13 cellular contexts compared by ENCODE assay signal in genomic region chr14:50343424-50343823, GRCh38. TPM values are rescaled to one million over a fixed set of nuclear protein-coding genes. Genes with fewer than 3 reads are reported as not detected.
DNase-seq lines count a peak whose midpoint lies in the region; ATAC-seq and TF ChIP-seq lines count a peak whose summit lies in the region.
"Had no signal": no experiment of that assay in that cellular context is flagged by ENCODE, and none has a peak within 500 bp of the region (broad histone marks: within the 10 kb centered on the region; RNA-seq: fewer than 3 reads in every experiment).

No MANE protein-coding gene starts in this region.

- no peaks in the 10 kb centered on the region for H4K20me1 ChIP-seq in Loucy (ENCODE audit: insufficient read depth, low read length, poor library complexity, severe bottlenecking)

- H3K27me3 Mint-ChIP-seq in CD4-positive, alpha-beta T cell, result no peaks in the 10 kb centered on the region
- no peaks in the 10 kb centered on the region for H3K27me3 Mint-ChIP-seq in stimulated activated memory B cell treated with anti-CD40 and anti-IgM and Interleukin-4, amounts not matched to agents 10 μg/mL and 1 μg/mL and 100 μg/mL, for 72 hours
- H3K27me3 Mint-ChIP-seq in activated T-helper 2 cell treated with anti-CD3 and anti-CD28 coated beads, Interferon-gamma antibody, Interleukin-2, Interleukin-4, amounts not matched to agents 10 μg/mL and 5 μg/mL and 100 μg/mL, durations not matched to agents 14 hours and 24 hours and 36 hours (ENCODE audit: low read depth), result peaks cover 16% of the 10 kb centered on the region
- H3K27me3 Mint-ChIP-seq: activated naive CD8-positive, alpha-beta T cell treated with anti-CD3 and anti-CD28 coated beads, Interleukin-2, amount 50 U/mL, for 24 hours; B cell had no signal

- intact Hi-C loops in CD4-positive, alpha-beta T cell (cut with DNase I, micrococcal nuclease), result no loop called here
- intact Hi-C loops in activated T-helper 2 cell treated with anti-CD3 and anti-CD28 coated beads, Interferon-gamma antibody, Interleukin-2, Interleukin-4, amounts not matched to agents 10 μg/mL and 5 μg/mL and 100 μg/mL, durations not matched to agents 14 hours and 24 hours and 36 hours (cut with micrococcal nuclease), result loop anchor here (5.0 kb wide), 1 partner anchor 54 kb away; the partner anchor contains the start of gene CDKL1

- peaks cover 25% of the 10 kb centered on the region for H3K36me3 Mint-ChIP-seq in CD4-positive, alpha-beta T cell (ENCODE audit: low read depth)
- peaks cover 13% of the 10 kb centered on the region for H3K36me3 Mint-ChIP-seq in stimulated activated memory B cell treated with anti-CD40 and anti-IgM and Interleukin-4, amounts not matched to agents 10 μg/mL and 1 μg/mL and 100 μg/mL, for 72 hours
- peaks cover 8% of the 10 kb centered on the region for H3K36me3 Mint-ChIP-seq in activated T-helper 2 cell treated with anti-CD3 and anti-CD28 coated beads, Interferon-gamma antibody, Interleukin-2, Interleukin-4, amounts not matched to agents 10 μg/mL and 5 μg/mL and 100 μg/mL, durations not matched to agents 14 hours and 24 hours and 36 hours (ENCODE audit: low read depth)

- POLR2A ChIA-PET in CD4-positive, alpha-beta T cell (lab: Charles Lee), result interaction anchor here (1.0 kb wide), 1 partner anchor 19 kb away, joined by 3 read pairs; no protein-coding TSS in a partner anchor

- no peak for TF ChIP-seq CTCF in CD4-positive, alpha-beta T cell (IDR thresholded peaks at IDR 0.05)
- no peak for TF ChIP-seq CTCF in Loucy (conservative IDR thresholded peaks at IDR 0.05; ENCODE audit: low read length)

- H3K27me3 ChIP-seq in CD4-positive, alpha-beta T cell (ENCODE audit: control insufficient read depth, insufficient read depth, low read length), result no peaks in the 10 kb centered on the region
- H3K27me3 ChIP-seq in Loucy (ENCODE audit: insufficient read depth, low read length, poor library complexity, severe bottlenecking), result no peaks in the 10 kb centered on the region

- H3K4me1 ChIP-seq in Loucy (ENCODE audit: insufficient read depth, low read length, poor library complexity, severe bottlenecking), result peaks cover 23% of the 10 kb centered on the region

- no peaks in the 10 kb centered on the region for H3K79me2 ChIP-seq in Loucy (ENCODE audit: insufficient read depth, low read length)

- no peak overlapping the region for H2AFZ ChIP-seq in Loucy (ENCODE audit: low read length)
- H2AFZ ChIP-seq: PC-9 had no signal

- H3K36me3 ChIP-seq in Loucy (ENCODE audit: insufficient read depth, low read length), result no peaks in the 10 kb centered on the region

- H3K9me2 ChIP-seq in Loucy (replicated peaks; ENCODE audit: low read depth, low read length), result no peaks in the 10 kb centered on the region

- H3F3A ChIP-seq in Loucy (ENCODE audit: low read depth), result no peaks in the 10 kb centered on the region

- no peak overlapping the region for H3K27ac ChIP-seq in CD4-positive, alpha-beta T cell (ENCODE audit: low read depth, low read length)
- H3K27ac ChIP-seq: PC-9 had no signal

- H3K9me3 Mint-ChIP-seq in CD4-positive, alpha-beta T cell, result no peaks in the 10 kb centered on the region
- H3K9me3 Mint-ChIP-seq in stimulated activated memory B cell treated with anti-CD40 and anti-IgM and Interleukin-4, amounts not matched to agents 10 μg/mL and 1 μg/mL and 100 μg/mL, for 72 hours, result no peaks in the 10 kb centered on the region
- H3K9me3 Mint-ChIP-seq in activated T-helper 2 cell treated with anti-CD3 and anti-CD28 coated beads, Interferon-gamma antibody, Interleukin-2, Interleukin-4, amounts not matched to agents 10 μg/mL and 5 μg/mL and 100 μg/mL, durations not matched to agents 14 hours and 24 hours and 36 hours, result no peaks in the 10 kb centered on the region
- H3K9me3 Mint-ChIP-seq: activated naive CD8-positive, alpha-beta T cell treated with anti-CD3 and anti-CD28 coated beads, Interleukin-2, amount 50 U/mL, for 24 hours; stimulated activated naive CD8-positive, alpha-beta T cell treated with anti-CD3 and anti-CD28 coated beads, Interleukin-15, amount 100 ng/mL, for 72 hours had no signal

- H3K27ac Mint-ChIP-seq in CD4-positive, alpha-beta T cell, result peak overlapping the region; percentile 17
- H3K27ac Mint-ChIP-seq in stimulated activated memory B cell treated with anti-CD40 and anti-IgM and Interleukin-4, amounts not matched to agents 10 μg/mL and 1 μg/mL and 100 μg/mL, for 72 hours, result peak overlapping the region; percentile 44
- no peak overlapping the region for H3K27ac Mint-ChIP-seq in activated T-helper 2 cell treated with anti-CD3 and anti-CD28 coated beads, Interferon-gamma antibody, Interleukin-2, Interleukin-4, amounts not matched to agents 10 μg/mL and 5 μg/mL and 100 μg/mL, durations not matched to agents 14 hours and 24 hours and 36 hours
- H3K27ac Mint-ChIP-seq: B cell had no signal

- peak overlapping the region; percentile 21 for H3K4me2 ChIP-seq in Loucy (ENCODE audit: low read depth, low read length, poor library complexity, severe bottlenecking)
- H3K4me2 ChIP-seq: PC-9 had no signal

- no peak overlapping the region for H3K9ac ChIP-seq in Loucy (ENCODE audit: low read depth, low read length, poor library complexity, severe bottlenecking)

- H3K4me3 ChIP-seq in Loucy (ENCODE audit: low read length, poor library complexity, severe bottlenecking), result no peak overlapping the region
- H3K4me3 ChIP-seq: PC-9 had no signal

- DNase-seq in CD4-positive, alpha-beta T cell, result no peak
- peak; percentile 24 for DNase-seq in fibroblast of gingiva (ENCODE audit: low read depth)
- DNase-seq in SW 1271 (lab: John Stamatoyannopoulos, UW), result no peak
- DNase-seq in GM19238 (ENCODE audit: insufficient read length, low spot score), result no peak
- DNase-seq in activated T-helper 2 cell treated with anti-CD3 and anti-CD28 coated beads, Interferon-gamma antibody, Interleukin-2, Interleukin-4, amounts not matched to agents 10 μg/mL and 5 μg/mL and 100 μg/mL, durations not matched to agents 14 hours and 24 hours and 36 hours (ENCODE audit: low spot score), result no peak
- DNase-seq: NCI-H187 treated with DMSO at 0.1 percent for 48 hours, NCI-H510A had no signal

- H3K4me1 Mint-ChIP-seq in CD4-positive, alpha-beta T cell (ENCODE audit: low read depth), result peaks cover 18% of the 10 kb centered on the region
- peaks cover 24% of the 10 kb centered on the region for H3K4me1 Mint-ChIP-seq in stimulated activated memory B cell treated with anti-CD40 and anti-IgM and Interleukin-4, amounts not matched to agents 10 μg/mL and 1 μg/mL and 100 μg/mL, for 72 hours
- H3K4me1 Mint-ChIP-seq in activated T-helper 2 cell treated with anti-CD3 and anti-CD28 coated beads, Interferon-gamma antibody, Interleukin-2, Interleukin-4, amounts not matched to agents 10 μg/mL and 5 μg/mL and 100 μg/mL, durations not matched to agents 14 hours and 24 hours and 36 hours (ENCODE audit: low read depth), result peaks cover 27% of the 10 kb centered on the region

- H3K9me3 ChIP-seq in CD4-positive, alpha-beta T cell (ENCODE audit: control insufficient read depth, low read length), result no peaks in the 10 kb centered on the region
- H3K9me3 ChIP-seq in Loucy (ENCODE audit: insufficient read depth, low read depth, low read length), result no peaks in the 10 kb centered on the region

- ATAC-seq in CD4-positive, alpha-beta T cell (ENCODE audit: poor library complexity), result no peak
- no peak for ATAC-seq in stimulated activated memory B cell treated with anti-CD40 and anti-IgM and Interleukin-4, amounts not matched to agents 10 μg/mL and 1 μg/mL and 100 μg/mL, for 72 hours

- H3K4me3 Mint-ChIP-seq in CD4-positive, alpha-beta T cell, result no peak overlapping the region
- no peak overlapping the region for H3K4me3 Mint-ChIP-seq in stimulated activated memory B cell treated with anti-CD40 and anti-IgM and Interleukin-4, amounts not matched to agents 10 μg/mL and 1 μg/mL and 100 μg/mL, for 72 hours
- H3K4me3 Mint-ChIP-seq in activated T-helper 2 cell treated with anti-CD3 and anti-CD28 coated beads, Interferon-gamma antibody, Interleukin-2, Interleukin-4, amounts not matched to agents 10 μg/mL and 5 μg/mL and 100 μg/mL, durations not matched to agents 14 hours and 24 hours and 36 hours (ENCODE audit: low read depth), result no peak overlapping the region
- H3K4me3 Mint-ChIP-seq: activated naive CD8-positive, alpha-beta T cell treated with anti-CD3 and anti-CD28 coated beads, Interleukin-2, amount 50 U/mL, for 24 hours; B cell had no signal

- CTCF ChIA-PET in CD4-positive, alpha-beta T cell (lab: Charles Lee), result interaction anchor here (1.3 kb wide), 1 partner anchor 22 kb away, joined by 5 read pairs; no protein-coding TSS in a partner anchor

RNA-seq across cellular contexts. Expression of gene DMAC2L, which starts 31.3 kb away (rescaled TPM):
- 10 to 100 TPM; 10.8 to 13.4 TPM for total RNA-seq in CD4-positive, alpha-beta T cell
- total RNA-seq in activated T-helper 2 cell treated with anti-CD3 and anti-CD28 coated beads, Interferon-gamma antibody, Interleukin-2, Interleukin-4, amounts not matched to agents 10 μg/mL and 5 μg/mL and 100 μg/mL, durations not matched to agents 14 hours and 24 hours and 36 hours, result 13.6 and 16.2 TPM in 2 replicates

RNA-seq across cellular contexts. Expression of gene L2HGDH, which starts 31.4 kb away (rescaled TPM):
- total RNA-seq in CD4-positive, alpha-beta T cell, result 1 to 10 TPM; 1.7 to 3.1 TPM
- total RNA-seq in activated T-helper 2 cell treated with anti-CD3 and anti-CD28 coated beads, Interferon-gamma antibody, Interleukin-2, Interleukin-4, amounts not matched to agents 10 μg/mL and 5 μg/mL and 100 μg/mL, durations not matched to agents 14 hours and 24 hours and 36 hours, result 14.1 and 14.2 TPM in 2 replicates

RNA-seq across cellular contexts. Expression of gene CDKL1, which starts 53.3 kb away (rescaled TPM):
- 1 to 10 TPM; 2.4 to 2.8 TPM for total RNA-seq in CD4-positive, alpha-beta T cell
- total RNA-seq in activated T-helper 2 cell treated with anti-CD3 and anti-CD28 coated beads, Interferon-gamma antibody, Interleukin-2, Interleukin-4, amounts not matched to agents 10 μg/mL and 5 μg/mL and 100 μg/mL, durations not matched to agents 14 hours and 24 hours and 36 hours, result 3.6 and 5.0 TPM in 2 replicates
